Comparison of ENCODE assay signal across 20 cellular contexts in the genomic region with DNA sequence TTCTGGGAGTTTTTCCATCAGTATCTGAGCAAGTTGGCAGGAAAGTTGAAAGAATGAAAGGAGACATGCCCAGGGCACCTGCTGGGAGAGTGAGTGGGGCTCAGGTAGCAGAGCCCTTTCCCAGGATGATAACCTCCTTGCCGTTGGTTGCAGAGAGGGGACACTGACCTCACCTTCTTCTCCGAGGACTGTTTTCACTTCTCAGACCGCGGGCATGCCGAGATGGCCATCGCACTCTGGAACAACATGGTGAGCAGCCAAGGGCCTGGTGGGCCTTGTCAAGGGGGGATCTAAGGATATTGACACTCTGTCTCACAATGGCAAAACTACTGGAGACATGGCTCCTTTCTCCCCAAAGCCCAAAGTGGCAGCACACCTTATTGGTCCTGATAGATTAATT.
DNase-seq lines count a peak whose midpoint lies in the region; TF ChIP-seq lines count a peak whose summit lies in the region.
"Had no signal": no experiment of that assay in that cellular context is flagged by ENCODE, and none has a peak within 500 bp of the region (broad histone marks: within the 10 kb centered on the region; RNA-seq: fewer than 3 reads in every experiment).

No MANE protein-coding gene starts in this region.

- H3K9me3 ChIP-seq in PC-9 (ENCODE audit: insufficient read depth, low read depth) (no peaks in the 10 kb centered on the region), transverse colon (no peaks in the 10 kb centered on the region), HAP-1 (no peaks in the 10 kb centered on the region)
- H3K9me3 ChIP-seq in CD8-positive, alpha-beta memory T cell (ENCODE audit: low read length): no peaks in the 10 kb centered on the region

- H3K4me3 ChIP-seq in PC-9 (no peak overlapping the region), transverse colon (no peak overlapping the region), HAP-1 (no peak overlapping the region)
- no peak overlapping the region for H3K4me3 ChIP-seq in CD8-positive, alpha-beta memory T cell (ENCODE audit: low read length)

- no peak for TF ChIP-seq EP300 in transverse colon (IDR thresholded peaks at IDR 0.05; ENCODE audit: low read depth)

- no peaks in the 10 kb centered on the region for H3K9me3 Mint-ChIP-seq in progenitor cell of endocrine pancreas (ENCODE audit: low read depth)
- H3K9me3 Mint-ChIP-seq in CD8-positive, alpha-beta memory T cell: no peaks in the 10 kb centered on the region
- H3K9me3 Mint-ChIP-seq: IgD-negative memory B cell had no signal

- DNase-seq in PC-9 (no peak), epithelial cell of prostate (ENCODE audit: low read depth, low spot score) (no peak), progenitor cell of endocrine pancreas (ENCODE audit: low spot score, unreplicated experiment) (no peak), transverse colon (peak; percentile 4), AG20443 (ENCODE audit: low spot score) (no peak), HAP-1 (ENCODE audit: low spot score in 2 of 2) (no peak)
- no peak for DNase-seq in CD8-positive, alpha-beta memory T cell
- DNase-seq: ACHN, AML-193, DMS79 treated with DMSO at 0.1 percent for 48 hours, H7, Karpas-422, NCI-H1417 treated with DMSO at 0.1 percent for 48 hours, NCI-H187 treated with DMSO at 0.1 percent for 48 hours, NCI-H2227 treated with DMSO at 0.1 percent for 48 hours, NCI-H524, NCI-H82, OCI-M1, RPMI8226 had no signal

- H3K27ac ChIP-seq in PC-9 (peak overlapping the region; percentile 85), epithelial cell of prostate (peak overlapping the region; percentile 89), transverse colon (no peak overlapping the region)
- no peak overlapping the region for H3K27ac ChIP-seq in CD8-positive, alpha-beta memory T cell (ENCODE audit: low read depth, low read length)

- H3K27ac Mint-ChIP-seq in progenitor cell of endocrine pancreas: peak overlapping the region; percentile 40
- no peak overlapping the region for H3K27ac Mint-ChIP-seq in CD8-positive, alpha-beta memory T cell
- H3K27ac Mint-ChIP-seq: IgD-negative memory B cell had no signal

- H3K4me2 ChIP-seq in PC-9: peak overlapping the region; percentile 47

- H3K36me3 ChIP-seq in PC-9 (ENCODE audit: low read depth) (no peaks in the 10 kb centered on the region), transverse colon (no peaks in the 10 kb centered on the region), HAP-1 (replicated peaks) (no peaks in the 10 kb centered on the region)
- H3K36me3 ChIP-seq in CD8-positive, alpha-beta memory T cell (ENCODE audit: insufficient read depth, low read length): no peaks in the 10 kb centered on the region

- CTCF ChIA-PET in PC-9 (lab: Charles Lee): no interaction called here
- CTCF ChIA-PET in CD8-positive, alpha-beta memory T cell (lab: Charles Lee): no interaction called here

- TF ChIP-seq CTCF in PC-9 (conservative IDR thresholded peaks at IDR 0.05) (no peak), progenitor cell of endocrine pancreas (IDR thresholded peaks at IDR 0.05; ENCODE audit: unreplicated experiment) (no peak), transverse colon (IDR thresholded peaks at IDR 0.05) (no peak)

- H3F3A ChIP-seq in PC-9 (ENCODE audit: insufficient read depth, low read depth): peaks cover 18% of the 10 kb centered on the region

- in situ Hi-C loops in transverse colon (cut with MboI; ENCODE audit: low pct_ligation_motif_present in 1 of 4, low pct_unique_long_range_greater_than_20kb in 1 of 4, low sequenced_read_pairs in 3 of 4): no loop called here
- in situ Hi-C loops in HAP-1 (cut with MboI; ENCODE audit: low sequenced_read_pairs): no loop called here

- no peaks in the 10 kb centered on the region for H4K20me1 ChIP-seq in PC-9 (ENCODE audit: insufficient read depth)

- H3K4me1 Mint-ChIP-seq in progenitor cell of endocrine pancreas (ENCODE audit: low read depth): peaks cover 9% of the 10 kb centered on the region
- peaks cover under 1 to 5% (median 2%) of the 10 kb centered on the region in 3 donors for H3K4me1 Mint-ChIP-seq in CD8-positive, alpha-beta memory T cell

- H3K36me3 Mint-ChIP-seq in progenitor cell of endocrine pancreas (ENCODE audit: insufficient read depth): no peaks in the 10 kb centered on the region
- no peaks in the 10 kb centered on the region for H3K36me3 Mint-ChIP-seq in CD8-positive, alpha-beta memory T cell

- no peak for TF ChIP-seq POLR2A in transverse colon (IDR thresholded peaks at IDR 0.05)

- no peak overlapping the region for H2AFZ ChIP-seq in PC-9

- WGBS in transverse colon (ENCODE audit: low coverage in 1 of 2), 2 donors: 94 to 96% methylated on average over 2 to 6 of the region's 6 CpGs

- POLR2A ChIA-PET in PC-9 (lab: Charles Lee; ENCODE audit: unreplicated experiment): no interaction called here
- POLR2A ChIA-PET in CD8-positive, alpha-beta memory T cell (lab: Charles Lee): no interaction called here

- intact Hi-C loops in PC-9 (cut with micrococcal nuclease; ENCODE audit: unreplicated experiment) (loop anchor here (1.0 kb wide), 3 partner anchors 11 to 18 kb away; no protein-coding TSS in a partner anchor), transverse colon (cut with DNase I; ENCODE audit: low total_unique reads) (no loop called here)

- no peak overlapping the region for H3K4me3 Mint-ChIP-seq in progenitor cell of endocrine pancreas (ENCODE audit: low read depth)
- H3K4me3 Mint-ChIP-seq in CD8-positive, alpha-beta memory T cell: no peak overlapping the region
- H3K4me3 Mint-ChIP-seq: IgD-negative memory B cell had no signal

- no peaks in the 10 kb centered on the region for H3K27me3 ChIP-seq in PC-9 (ENCODE audit: insufficient read depth, low read depth)
- no peaks in the 10 kb centered on the region for H3K27me3 ChIP-seq in transverse colon
- H3K27me3 ChIP-seq in CD8-positive, alpha-beta memory T cell (ENCODE audit: insufficient read depth, low read length, poor library complexity, severe bottlenecking): no peaks in the 10 kb centered on the region
- H3K27me3 ChIP-seq in HAP-1 (ENCODE audit: low read depth): no peaks in the 10 kb centered on the region

- no peaks in the 10 kb centered on the region for H3K27me3 Mint-ChIP-seq in progenitor cell of endocrine pancreas
- H3K27me3 Mint-ChIP-seq in CD8-positive, alpha-beta memory T cell: peaks cover 0 to 6% of the 10 kb centered on the region in 2 donors

- no TSS peak for BruUV-seq in PC-9 (replicated peaks; lab: Mats Ljungman, UMichigan)

- H3K9me2 ChIP-seq in PC-9 (ENCODE audit: insufficient read depth): no peaks in the 10 kb centered on the region

- H3K79me2 ChIP-seq in PC-9 (ENCODE audit: low read depth): no peaks in the 10 kb centered on the region

- H3K4me1 ChIP-seq in PC-9 (replicated peaks; ENCODE audit: insufficient read depth) (peaks cover 28% of the 10 kb centered on the region), transverse colon (peaks cover 6 to 38% (median 18%) of the 10 kb centered on the region in 4 donors), HAP-1 (no peaks in the 10 kb centered on the region)
- peaks cover 7% of the 10 kb centered on the region for H3K4me1 ChIP-seq in CD8-positive, alpha-beta memory T cell (ENCODE audit: insufficient read depth, low read length)

Comparison
In these comparisons a context has a peak if more than half of its experiments do, and no peak if none do; other contexts are left out.
1. H3K27ac ChIP-seq: peak in PC-9 (single experiment) and epithelial cell of prostate (single experiment); none in transverse colon (0 of 4) and CD8-positive, alpha-beta memory T cell (single experiment).